Comparison of ENCODE assay signal across 14 cellular contexts in genomic region chr4:162865102-162865501, GRCh38.
A peak's percentile ranks its signal among the peaks of the same experiment; 100 is the strongest.
DNase-seq lines count a peak whose midpoint lies in the region; ATAC-seq, FAIRE-seq and TF ChIP-seq lines count a peak whose summit lies in the region.
"Had no signal": no experiment of that assay in that cellular context is flagged by ENCODE, and none has a peak within 500 bp of the region (broad histone marks: within the 10 kb centered on the region; RNA-seq: fewer than 3 reads in every experiment).

No MANE protein-coding gene starts in this region.

- TF ChIP-seq CTCF in HepG2 (CRISPR knock-in tag; IDR thresholded peaks at IDR 0.05) (peak; percentile 34), right lobe of liver (IDR thresholded peaks at IDR 0.05) (no peak), NB4 (IDR thresholded peaks at IDR 0.05; ENCODE audit: low read depth, low read length) (peak; percentile 37), esophagus squamous epithelium (IDR thresholded peaks at IDR 0.05) (no peak)

- H3K27ac ChIP-seq in HepG2 (ENCODE audit: extremely low read length, insufficient read depth, low read length) (no peak overlapping the region), right lobe of liver (no peak overlapping the region), esophagus squamous epithelium (no peak overlapping the region)
- H3K27ac ChIP-seq: GM23248, left ventricle myocardium inferior had no signal

- no peaks in the 10 kb centered on the region for H3K27me3 ChIP-seq in HepG2 (ENCODE audit: control insufficient read depth in 1 of 2, insufficient read depth in 2 of 2, low read length in 2 of 2)
- H3K27me3 ChIP-seq in right lobe of liver: no peaks in the 10 kb centered on the region
- H3K27me3 ChIP-seq in esophagus squamous epithelium: no peaks in the 10 kb centered on the region

- no peaks in the 10 kb centered on the region for H3K9me3 ChIP-seq in HepG2 (ENCODE audit: low read length)
- no peaks in the 10 kb centered on the region for H3K9me3 ChIP-seq in right lobe of liver
- peaks cover 0 to 4% (median 0%) of the 10 kb centered on the region in 3 donors for H3K9me3 ChIP-seq in esophagus squamous epithelium

- H3K36me3 ChIP-seq in HepG2 (replicated peaks in 1 of 2; ENCODE audit: control insufficient read depth in 1 of 2, insufficient read depth in 2 of 2, low read length in 2 of 2) (no peaks in the 10 kb centered on the region), right lobe of liver (no peaks in the 10 kb centered on the region), esophagus squamous epithelium (no peaks in the 10 kb centered on the region)
- H3K36me3 ChIP-seq: left ventricle myocardium inferior had no signal

- intact Hi-C loops in HepG2 (cut with micrococcal nuclease; ENCODE audit: unreplicated experiment): loop anchor here (1.0 to 5.0 kb wide), 2 partner anchors 218 to 368 kb away; no protein-coding TSS in a partner anchor
- intact Hi-C loops in right lobe of liver (cut with DNase I): no loop called here
- intact Hi-C loops in esophagus squamous epithelium (cut with DNase I): no loop called here

- no peaks in the 10 kb centered on the region for H3K4me1 ChIP-seq in HepG2 (ENCODE audit: insufficient read depth, low read length)
- H3K4me1 ChIP-seq in right lobe of liver: no peaks in the 10 kb centered on the region
- H3K4me1 ChIP-seq in esophagus squamous epithelium: no peaks in the 10 kb centered on the region
- H3K4me1 ChIP-seq: left ventricle myocardium inferior had no signal

- CTCF ChIA-PET in HepG2 (lab: Yijun Ruan, JAX; ENCODE audit: low intra/inter-chr PET ratio, low total read pairs): no interaction called here

- ATAC-seq in HepG2 (peak; percentile 46; the same call in 1 of the 3 replicates), right lobe of liver (no peak), HG02642 (IDR thresholded peaks at IDR 0.05; ENCODE audit: poor library complexity, unreplicated experiment) (peak; percentile 64), HG02571 (IDR thresholded peaks at IDR 0.05; ENCODE audit: unreplicated experiment) (no peak)

- POLR2A ChIA-PET in HepG2 (lab: Yijun Ruan, JAX): no interaction called here

- no peak overlapping the region for H2AFZ ChIP-seq in HepG2 (ENCODE audit: low read length)
- H2AFZ ChIP-seq: GM23248 had no signal

- no peak for TF ChIP-seq RAD21 in HepG2 (CRISPR knock-in tag; IDR thresholded peaks at IDR 0.05)

- WGBS in HepG2 (ENCODE audit: low lambda C conversion rate): 13% methylated on average over 2 of the region's 2 CpGs
- 50% methylated on average over 1 of the region's 2 CpGs for WGBS in right lobe of liver (ENCODE audit: insufficient coverage, low coverage, low lambda C conversion rate, missing lambda C conversion rate)
- 58 to 90% methylated on average over 2 of the region's 2 CpGs for WGBS in esophagus squamous epithelium, 2 donors

- TF ChIP-seq POLR2A in HepG2 (IDR thresholded peaks at IDR 0.05; ENCODE audit: insufficient read depth in 1 of 2, low read depth in 2 of 2, low read length in 2 of 2) (no peak), right lobe of liver (IDR thresholded peaks at IDR 0.05) (no peak), NB4 (IDR thresholded peaks at IDR 0.05; ENCODE audit: extremely low read depth, insufficient read length) (no peak), esophagus squamous epithelium (IDR thresholded peaks at IDR 0.05) (no peak)

- FAIRE-seq in HepG2 (lab: Jason Lieb, UNC): no peak

- no peaks in the 10 kb centered on the region for H4K20me1 ChIP-seq in HepG2 (ENCODE audit: insufficient read depth, low read length)

- in situ Hi-C loops in HepG2 (cut with HindIII; ENCODE audit: extremely low pct_ligation_motif_present, low pct_unique_long_range_greater_than_20kb): no loop called here

- TF ChIP-seq EP300 in HepG2 (IDR thresholded peaks at IDR 0.05; ENCODE audit: low read depth in 2 of 2, low read length in 2 of 2): no peak
- TF ChIP-seq EP300 in HepG2 (CRISPR knock-in tag; IDR thresholded peaks at IDR 0.05; ENCODE audit: borderline replicate concordance): no peak

- H3K9ac ChIP-seq in HepG2 (ENCODE audit: insufficient read depth, low read depth, low read length): no peak overlapping the region
- H3K9ac ChIP-seq: GM23248 had no signal

- no peak for DNase-seq in HepG2 (ENCODE audit: low spot score)
- DNase-seq in right lobe of liver: no peak
- DNase-seq in NB4 (ENCODE audit: low read depth): no peak
- DNase-seq in nucleus accumbens (lab: John Stamatoyannopoulos, UW): no peak
- DNase-seq in esophagus squamous epithelium (lab: John Stamatoyannopoulos, UW): no peak
- DNase-seq in HCEC 1CT: no peak
- DNase-seq: activated naive CD4-positive, alpha-beta T cell treated with anti-CD3 and anti-CD28 coated beads, Interleukin-2, amount 10 ng/mL, durations not matched to agents 7 days and 5 days; COR-L47; GM23248; left ventricle myocardium inferior; NCI-H446; OCI-M1 had no signal

- H3K4me3 ChIP-seq in HepG2 (replicated peaks in 1 of 3; ENCODE audit: insufficient read depth in 1 of 3, low read depth in 2 of 3, low read length in 3 of 3): no peak overlapping the region
- no peak overlapping the region for H3K4me3 ChIP-seq in right lobe of liver
- H3K4me3 ChIP-seq in NB4 (ENCODE audit: low read depth, low read length): no peak overlapping the region
- H3K4me3 ChIP-seq in esophagus squamous epithelium: no peak overlapping the region
- H3K4me3 ChIP-seq: GM23248, left ventricle myocardium inferior had no signal

- no TSS peak for BruUV-seq in HepG2 (replicated peaks; lab: Mats Ljungman, UMichigan)

- no peaks in the 10 kb centered on the region for H3K79me2 ChIP-seq in HepG2 (ENCODE audit: insufficient read depth, low read length)

- H3K4me2 ChIP-seq in HepG2 (ENCODE audit: low read depth, low read length): no peak overlapping the region

TF ChIP-seq in HepG2, 621 proteins besides CTCF, POLR2A, EP300 and RAD21:
- TF ChIP-seq FOXM1 (CRISPR knock-in tag; IDR thresholded peaks at IDR 0.05) (no peak), ZNF574 (CRISPR knock-in tag; IDR thresholded peaks at IDR 0.05) (peak; percentile 33; the same call in 1 of the 2 replicates), GLI4 (CRISPR knock-in tag; IDR thresholded peaks at IDR 0.05; ENCODE audit: borderline replicate concordance) (no peak), SOX6 (IDR thresholded peaks at IDR 0.05) (no peak), SOX6 (CRISPR knock-in tag; IDR thresholded peaks at IDR 0.05) (no peak), BHLHE40 (IDR thresholded peaks at IDR 0.05; ENCODE audit: low read length) (no peak), ZNF670 (CRISPR knock-in tag; IDR thresholded peaks at IDR 0.05; ENCODE audit: borderline replicate concordance) (no peak), MED1 (CRISPR knock-in tag; IDR thresholded peaks at IDR 0.05) (no peak), FLYWCH1 (CRISPR knock-in tag; IDR thresholded peaks at IDR 0.05) (no peak), TFAP4 (IDR thresholded peaks at IDR 0.05; ENCODE audit: borderline replicate concordance, low read depth) (0 out of 2 replicates have a peak, but pooled peaks have one; percentile 32), ZNF564 (CRISPR knock-in tag; IDR thresholded peaks at IDR 0.05) (no peak), RARG (CRISPR knock-in tag; IDR thresholded peaks at IDR 0.05; ENCODE audit: low read depth) (no peak), ZNF547 (CRISPR knock-in tag; IDR thresholded peaks at IDR 0.05) (no peak)
TF ChIP-seq in HepG2: peak in this region for 2.

Comparison
In these comparisons a context has a peak if more than half of its experiments do, and no peak if none do; other contexts are left out.
1. ATAC-seq: peak in HepG2 (single experiment) and HG02642 (single experiment); none in right lobe of liver (0 of 4) and HG02571 (single experiment).
2. CTCF ChIP-seq: peak in HepG2 (single experiment) and NB4 (single experiment); none in right lobe of liver (0 of 4) and esophagus squamous epithelium (0 of 6).